In genomic region chr1:9868244-9868590, GRCh38 we compare ENCODE assay signal across 20 cellular contexts.
"Had no signal": no experiment of that assay in that cellular context is flagged by ENCODE, and none has a peak within 500 bp of the region (broad histone marks: within the 10 kb centered on the region; RNA-seq: fewer than 3 reads in every experiment).

No MANE protein-coding gene starts in this region.

- H3K27me3 Mint-ChIP-seq: activated CD4-positive, alpha-beta memory T cell treated with anti-CD3 and anti-CD28 coated beads, Interleukin-2, amount 10 ng/mL, durations not matched to agents 7 days and 5 days; activated naive CD4-positive, alpha-beta T cell treated with anti-CD3 and anti-CD28 coated beads, Interleukin-2, amount 50 U/mL, for 24 hours; activated T-cell treated with anti-CD3 and anti-CD28 coated beads, Interleukin-2, amount 50 U/mL, for 24 hours; central memory CD8-positive, alpha-beta T cell; T-cell had no signal

- H3K36me3 Mint-ChIP-seq: activated naive CD4-positive, alpha-beta T cell treated with anti-CD3 and anti-CD28 coated beads, Interleukin-2, amount 50 U/mL, for 24 hours; T-cell had no signal

- DNase-seq: activated CD4-positive, alpha-beta memory T cell treated with anti-CD3 and anti-CD28 coated beads, Interleukin-2, amount 10 ng/mL, durations not matched to agents 7 days and 5 days; activated CD4-positive, alpha-beta T cell treated with anti-CD3 and anti-CD28 coated beads for 1 hour; activated CD4-positive, alpha-beta T cell treated with anti-CD3 and anti-CD28 coated beads for 48 hours; activated CD8-positive, alpha-beta memory T cell treated with anti-CD3 and anti-CD28 coated beads for 24 hours; activated naive CD4-positive, alpha-beta T cell treated with Interleukin-2 at 50 U/mL for 16 hours; activated T-cell treated with anti-CD3 and anti-CD28 coated beads, Interleukin-2, amount 50 U/mL, for 24 hours; brain microvascular endothelial cell; NCI-H1417 treated with DMSO at 0.1 percent for 48 hours; NCI-H2029; PC-3; RPMI8226; SIG-M5; T-helper 9 cell; WERI-Rb-1 had no signal

- H3K4me3 Mint-ChIP-seq: activated CD4-positive, alpha-beta memory T cell treated with anti-CD3 and anti-CD28 coated beads, Interleukin-2, amount 10 ng/mL, durations not matched to agents 7 days and 5 days; activated naive CD4-positive, alpha-beta T cell treated with anti-CD3 and anti-CD28 coated beads, Interleukin-2, amount 50 U/mL, for 24 hours; activated T-cell treated with anti-CD3 and anti-CD28 coated beads, Interleukin-2, amount 50 U/mL, for 24 hours; central memory CD8-positive, alpha-beta T cell; T-cell had no signal

- H3K27me3 ChIP-seq: brain microvascular endothelial cell, Peyer's patch had no signal

- H3K27ac Mint-ChIP-seq: activated CD4-positive, alpha-beta memory T cell treated with anti-CD3 and anti-CD28 coated beads, Interleukin-2, amount 10 ng/mL, durations not matched to agents 7 days and 5 days; activated naive CD4-positive, alpha-beta T cell treated with anti-CD3 and anti-CD28 coated beads, Interleukin-2, amount 50 U/mL, for 24 hours; activated T-cell treated with anti-CD3 and anti-CD28 coated beads, Interleukin-2, amount 50 U/mL, for 24 hours; activated T-helper 2 cell treated with anti-CD3 and anti-CD28 coated beads, Interferon-gamma antibody, Interleukin-2, Interleukin-4, amounts not matched to agents 10 μg/mL and 5 μg/mL and 100 μg/mL, durations not matched to agents 14 hours and 24 hours and 36 hours; T-cell had no signal

- H3K4me1 Mint-ChIP-seq: activated CD4-positive, alpha-beta memory T cell treated with anti-CD3 and anti-CD28 coated beads, Interleukin-2, amount 10 ng/mL, durations not matched to agents 7 days and 5 days had no signal

- H3K27ac ChIP-seq: brain microvascular endothelial cell, Peyer's patch, WERI-Rb-1 had no signal

- H3K9me3 ChIP-seq: Peyer's patch had no signal

- H3K36me3 ChIP-seq: brain microvascular endothelial cell, WERI-Rb-1 had no signal

- H3K4me3 ChIP-seq: K562, Peyer's patch had no signal
